In genomic region chr4:147194107-147194506, GRCh38 we compare ENCODE assay signal across 20 cellular contexts.
A peak's percentile ranks its signal among the peaks of the same experiment; 100 is the strongest.
DNase-seq lines count a peak whose midpoint lies in the region; ATAC-seq and TF ChIP-seq lines count a peak whose summit lies in the region.
"Had no signal": no experiment of that assay in that cellular context is flagged by ENCODE, and none has a peak within 500 bp of the region (broad histone marks: within the 10 kb centered on the region; RNA-seq: fewer than 3 reads in every experiment).

No MANE protein-coding gene starts in this region.

- H3K4me3 Mint-ChIP-seq in osteocyte (ENCODE audit: unreplicated experiment) = peak overlapping the region; percentile 50
- H3K4me3 Mint-ChIP-seq in activated naive CD4-positive, alpha-beta T cell treated with anti-CD3 and anti-CD28 coated beads for 36 hours = no peak overlapping the region
- H3K4me3 Mint-ChIP-seq: activated T-cell treated with anti-CD3 and anti-CD28 coated beads, Interleukin-2, amount 50 U/mL, for 4 hours; CD14-positive monocyte; natural killer cell; stimulated activated memory B cell treated with anti-CD40 and anti-IgM and Interleukin-4, amounts not matched to agents 10 μg/mL and 1 μg/mL and 100 μg/mL, for 72 hours had no signal

- DNase-seq in ascending aorta (ENCODE audit: low spot score in 2 of 2) = no peak
- peak in 1 of 2 donors; percentile 29 for DNase-seq in heart right ventricle
- DNase-seq in osteocyte (ENCODE audit: extremely low spot score, unreplicated experiment) = no peak
- DNase-seq in activated naive CD4-positive, alpha-beta T cell treated with Interleukin-2 at 50 U/mL for 16 hours = no peak
- no peak for DNase-seq in activated naive CD4-positive, alpha-beta T cell treated with anti-CD3 and anti-CD28 coated beads for 36 hours
- DNase-seq in DMS53 (lab: John Stamatoyannopoulos, UW) = no peak
- no peak for DNase-seq in H7
- DNase-seq: activated CD8-positive, alpha-beta memory T cell treated with anti-CD3 and anti-CD28 coated beads for 24 hours; activated naive CD4-positive, alpha-beta T cell treated with anti-CD3 and anti-CD28 coated beads, Interleukin-2, amount 50 U/mL, for 16 hours; activated T-cell treated with anti-CD3 and anti-CD28 coated beads, Interleukin-2, amount 50 U/mL, for 4 hours; DMS 273 treated with DMSO at 0.1 percent for 48 hours; Kasumi-1; mesendoderm; natural killer cell; NCI-H1105; NCI-H2081 had no signal

- H3K4me2 ChIP-seq in KMS-11 = peak overlapping the region; percentile 67; the same call in 1 of the 2 replicates

- H3K27me3 ChIP-seq in KMS-11 (ENCODE audit: insufficient read depth, low read depth) (no peaks in the 10 kb centered on the region), ascending aorta (no peaks in the 10 kb centered on the region), heart right ventricle (no peaks in the 10 kb centered on the region), H7 (ENCODE audit: control insufficient read depth, insufficient read depth, low read length) (no peaks in the 10 kb centered on the region)

- H3K27me3 Mint-ChIP-seq in osteocyte (ENCODE audit: unreplicated experiment) = no peaks in the 10 kb centered on the region
- no peaks in the 10 kb centered on the region for H3K27me3 Mint-ChIP-seq in activated naive CD4-positive, alpha-beta T cell treated with anti-CD3 and anti-CD28 coated beads for 36 hours (ENCODE audit: low read depth)
- H3K27me3 Mint-ChIP-seq: stimulated activated memory B cell treated with anti-CD40 and anti-IgM and Interleukin-4, amounts not matched to agents 10 μg/mL and 1 μg/mL and 100 μg/mL, for 72 hours had no signal

- H3K27ac ChIP-seq in KMS-11 (peak overlapping the region; percentile 9; the same call in 1 of the 2 replicates), ascending aorta (peak overlapping the region; percentile 0 to 1), heart right ventricle (peak overlapping the region in 2 of 10 donors; percentile 22 to 27)
- H3K27ac ChIP-seq: parathyroid adenoma had no signal

- peak overlapping the region; percentile 95 for H3K27ac Mint-ChIP-seq in osteocyte (ENCODE audit: unreplicated experiment)
- H3K27ac Mint-ChIP-seq in activated naive CD4-positive, alpha-beta T cell treated with anti-CD3 and anti-CD28 coated beads for 36 hours = no peak overlapping the region
- H3K27ac Mint-ChIP-seq: CD14-positive monocyte; natural killer cell; stimulated activated memory B cell treated with anti-CD40 and anti-IgM and Interleukin-4, amounts not matched to agents 10 μg/mL and 1 μg/mL and 100 μg/mL, for 72 hours had no signal

- H3K9me3 Mint-ChIP-seq in osteocyte (ENCODE audit: unreplicated experiment) = peaks cover under 1% of the 10 kb centered on the region
- H3K9me3 Mint-ChIP-seq in activated naive CD4-positive, alpha-beta T cell treated with anti-CD3 and anti-CD28 coated beads for 36 hours = no peaks in the 10 kb centered on the region
- H3K9me3 Mint-ChIP-seq: activated T-cell treated with anti-CD3 and anti-CD28 coated beads, Interleukin-2, amount 50 U/mL, for 4 hours had no signal

- ATAC-seq in heart right ventricle = peak in 6 of 8 donors; percentile 66 to 85 (median 74)
- ATAC-seq: activated T-cell treated with anti-CD3 and anti-CD28 coated beads, Interleukin-2, amount 50 U/mL, for 4 hours; natural killer cell; stimulated activated memory B cell treated with anti-CD40 and anti-IgM and Interleukin-4, amounts not matched to agents 10 μg/mL and 1 μg/mL and 100 μg/mL, for 72 hours had no signal

- H3K79me2 ChIP-seq in KMS-11 (ENCODE audit: insufficient read depth, low read depth) = no peaks in the 10 kb centered on the region
- H3K79me2 ChIP-seq: parathyroid adenoma had no signal

- peaks cover under 1% of the 10 kb centered on the region for H3K36me3 Mint-ChIP-seq in osteocyte (ENCODE audit: unreplicated experiment)
- no peaks in the 10 kb centered on the region for H3K36me3 Mint-ChIP-seq in activated naive CD4-positive, alpha-beta T cell treated with anti-CD3 and anti-CD28 coated beads for 36 hours (ENCODE audit: low read depth)
- H3K36me3 Mint-ChIP-seq: CD14-positive monocyte; natural killer cell; stimulated activated memory B cell treated with anti-CD40 and anti-IgM and Interleukin-4, amounts not matched to agents 10 μg/mL and 1 μg/mL and 100 μg/mL, for 72 hours had no signal

- intact Hi-C loops in ascending aorta (cut with DNase I) (no loop called here), heart right ventricle (cut with DNase I) (no loop called here)
- intact Hi-C loops in activated naive CD4-positive, alpha-beta T cell treated with anti-CD3 and anti-CD28 coated beads for 36 hours (cut with micrococcal nuclease) = no loop called here

- peak overlapping the region; percentile 51 for H2AFZ ChIP-seq in KMS-11 (ENCODE audit: low read depth)
- H2AFZ ChIP-seq: parathyroid adenoma had no signal

- H4K20me1 ChIP-seq in KMS-11 (ENCODE audit: insufficient read depth) = no peaks in the 10 kb centered on the region

- H3K4me1 ChIP-seq in KMS-11 (ENCODE audit: low read depth, poor library complexity, severe bottlenecking) (peaks cover 7% of the 10 kb centered on the region), ascending aorta (peaks cover 0 to 6% of the 10 kb centered on the region in 2 donors), heart right ventricle (peaks cover 0 to 16% (median 7%) of the 10 kb centered on the region in 9 donors)
- H3K4me1 ChIP-seq: parathyroid adenoma had no signal

- peaks cover 64% of the 10 kb centered on the region for H3K4me1 Mint-ChIP-seq in osteocyte (ENCODE audit: unreplicated experiment)
- no peaks in the 10 kb centered on the region for H3K4me1 Mint-ChIP-seq in activated naive CD4-positive, alpha-beta T cell treated with anti-CD3 and anti-CD28 coated beads for 36 hours (ENCODE audit: low read depth)
- H3K4me1 Mint-ChIP-seq: CD14-positive monocyte; natural killer cell; stimulated activated memory B cell treated with anti-CD40 and anti-IgM and Interleukin-4, amounts not matched to agents 10 μg/mL and 1 μg/mL and 100 μg/mL, for 72 hours had no signal

- 66 to 74% methylated on average over 2 of the region's 2 CpGs for WGBS in heart right ventricle, 2 donors

- H3K9ac ChIP-seq in KMS-11 = peak overlapping the region; percentile 15; the same call in 1 of the 2 replicates
- H3K9ac ChIP-seq: parathyroid adenoma had no signal

- H3K36me3 ChIP-seq in KMS-11 (ENCODE audit: insufficient read depth) (no peaks in the 10 kb centered on the region), ascending aorta (no peaks in the 10 kb centered on the region), heart right ventricle (no peaks in the 10 kb centered on the region), H7 (replicated peaks; ENCODE audit: control insufficient read depth, insufficient read depth, low read length) (no peaks in the 10 kb centered on the region)

- CTCF ChIA-PET in activated naive CD4-positive, alpha-beta T cell treated with anti-CD3 and anti-CD28 coated beads for 36 hours (lab: Charles Lee) = no interaction called here

- H3K4me3 ChIP-seq in KMS-11 (IDR thresholded peaks at IDR 0.05; ENCODE audit: insufficient read depth, low read depth, low read length) = no peak overlapping the region
- H3K4me3 ChIP-seq in ascending aorta = peak overlapping the region; percentile 1 to 3
- H3K4me3 ChIP-seq in heart right ventricle = peak overlapping the region in 1 of 10 donors; percentile 19
- no peak overlapping the region for H3K4me3 ChIP-seq in H7 (ENCODE audit: insufficient read depth, low read depth, low read length)

- TF ChIP-seq CTCF in KMS-11 (conservative IDR thresholded peaks at IDR 0.05; ENCODE audit: low read depth, low read length) (no peak), ascending aorta (IDR thresholded peaks at IDR 0.05) (no peak), heart right ventricle (IDR thresholded peaks at IDR 0.05) (no peak), osteocyte (IDR thresholded peaks at IDR 0.05) (no peak)

- H3K9me3 ChIP-seq in ascending aorta (no peaks in the 10 kb centered on the region), heart right ventricle (peaks cover 0 to 4% (median 0%) of the 10 kb centered on the region in 11 donors)

Comparison
In these comparisons a context has a peak if more than half of its experiments do, and no peak if none do; other contexts are left out.
1. H3K4me3 ChIP-seq: peak in ascending aorta (2 of 2); none in KMS-11 (single experiment) and H7 (single experiment).